Comparison of ENCODE assay signal across 9 cellular contexts in genomic region chr21:42495765-42496119, GRCh38. TPM values are rescaled to one million over a fixed set of nuclear protein-coding genes. Genes with fewer than 3 reads are reported as not detected.
DNase-seq lines count a peak whose midpoint lies in the region; ATAC-seq and TF ChIP-seq lines count a peak whose summit lies in the region.
"Had no signal": no experiment of that assay in that cellular context is flagged by ENCODE, and none has a peak within 500 bp of the region (broad histone marks: within the 10 kb centered on the region; RNA-seq: fewer than 3 reads in every experiment).

No MANE protein-coding gene starts in this region.

- H3K9me3 Mint-ChIP-seq in activated CD4-positive, alpha-beta T cell treated with anti-CD3 and anti-CD28 coated beads, Interleukin-2, amount 10 ng/mL, durations not matched to agents 24 days and 14 days: no peaks in the 10 kb centered on the region

- TF ChIP-seq CTCF in kidney epithelial cell (IDR thresholded peaks at IDR 0.05; ENCODE audit: insufficient read depth, low read length, poor library complexity, severe bottlenecking) (no peak), testis (IDR thresholded peaks at IDR 0.05) (peak in 1 of 3 experiments; percentile 1)

- H3K4me3 Mint-ChIP-seq in activated CD4-positive, alpha-beta T cell treated with anti-CD3 and anti-CD28 coated beads, Interleukin-2, amount 10 ng/mL, durations not matched to agents 24 days and 14 days: peak overlapping the region; percentile 88

- no peak for DNase-seq in activated CD4-positive, alpha-beta T cell treated with anti-CD3 and anti-CD28 coated beads, Interleukin-2, amount 10 ng/mL, durations not matched to agents 24 days and 14 days
- DNase-seq in activated CD4-positive, alpha-beta T cell treated with anti-CD3 and anti-CD28 coated beads, Interleukin-2, amount 50 U/mL, for 1 hour: no peak
- DNase-seq in adipocyte (ENCODE audit: low read depth) (peak; percentile 37), kidney epithelial cell (ENCODE audit: low read depth) (no peak), testis (peak; percentile 30), MV-4-11 (lab: John Stamatoyannopoulos, UW) (no peak), islet precursor cell (no peak)

- H3K27ac Mint-ChIP-seq in activated CD4-positive, alpha-beta T cell treated with anti-CD3 and anti-CD28 coated beads, Interleukin-2, amount 10 ng/mL, durations not matched to agents 24 days and 14 days: peak overlapping the region; percentile 68

- peaks cover 19% of the 10 kb centered on the region for H3K27me3 Mint-ChIP-seq in activated CD4-positive, alpha-beta T cell treated with anti-CD3 and anti-CD28 coated beads, Interleukin-2, amount 10 ng/mL, durations not matched to agents 24 days and 14 days

- peak overlapping the region; percentile 55 for H3K9ac ChIP-seq in adipocyte (ENCODE audit: low read length)

- intact Hi-C loops in activated CD4-positive, alpha-beta T cell treated with anti-CD3 and anti-CD28 coated beads, Interleukin-2, amount 10 ng/mL, durations not matched to agents 24 days and 14 days (cut with micrococcal nuclease): loop anchor here (1.0 to 2.0 kb wide), 2 partner anchors 19 to 31 kb away; no protein-coding TSS in a partner anchor
- intact Hi-C loops in testis (cut with DNase I; ENCODE audit: low total_unique reads): no loop called here

- peaks cover 6% of the 10 kb centered on the region for H3K27me3 ChIP-seq in adipocyte (replicated peaks; ENCODE audit: control insufficient read depth, insufficient read depth, low read length)
- no peaks in the 10 kb centered on the region for H3K27me3 ChIP-seq in kidney epithelial cell (ENCODE audit: control insufficient read depth, insufficient read depth, low read length)
- no peaks in the 10 kb centered on the region for H3K27me3 ChIP-seq in testis

- H3K9me3 ChIP-seq in adipocyte (ENCODE audit: control insufficient read depth, low read length) (no peaks in the 10 kb centered on the region), testis (no peaks in the 10 kb centered on the region)

- peaks cover 21% of the 10 kb centered on the region for H3K4me1 Mint-ChIP-seq in activated CD4-positive, alpha-beta T cell treated with anti-CD3 and anti-CD28 coated beads, Interleukin-2, amount 10 ng/mL, durations not matched to agents 24 days and 14 days

- H3K27ac ChIP-seq in testis: no peak overlapping the region

- peak; percentile 13 for ATAC-seq in HG03460 (IDR thresholded peaks at IDR 0.05; ENCODE audit: unreplicated experiment)

- H3K4me1 ChIP-seq in adipocyte (ENCODE audit: control insufficient read depth, insufficient read depth, low read length): peaks cover 9% of the 10 kb centered on the region
- no peaks in the 10 kb centered on the region for H3K4me1 ChIP-seq in testis

- no peak for TF ChIP-seq POLR2A in testis (IDR thresholded peaks at IDR 0.05)

- 1 to 2% methylated on average over 18 of the region's 18 CpGs for WGBS in testis, 2 donors

- peak overlapping the region; percentile 93 for H3K4me3 ChIP-seq in adipocyte (ENCODE audit: low read length)
- peak overlapping the region; percentile 56 for H3K4me3 ChIP-seq in kidney epithelial cell (ENCODE audit: low read depth, low read length)
- H3K4me3 ChIP-seq in testis: peak overlapping the region; percentile 61 to 71

- H3K36me3 ChIP-seq in adipocyte (ENCODE audit: control insufficient read depth, insufficient read depth, low read length, severe bottlenecking) (no peaks in the 10 kb centered on the region), kidney epithelial cell (ENCODE audit: control insufficient read depth, insufficient read depth, low read length) (no peaks in the 10 kb centered on the region), testis (ENCODE audit: low read depth, missing control alignments) (no peaks in the 10 kb centered on the region)

- no peaks in the 10 kb centered on the region for H3K36me3 Mint-ChIP-seq in activated CD4-positive, alpha-beta T cell treated with anti-CD3 and anti-CD28 coated beads, Interleukin-2, amount 10 ng/mL, durations not matched to agents 24 days and 14 days (ENCODE audit: low read depth)

RNA-seq across cellular contexts. Expression of gene RSPH1, which starts 0.3 kb away (rescaled TPM):
- total RNA-seq in activated CD4-positive, alpha-beta T cell treated with anti-CD3 and anti-CD28 coated beads, Interleukin-2, amount 10 ng/mL, durations not matched to agents 24 days and 14 days: not detected in 2 replicates
- total RNA-seq in kidney epithelial cell (0.29 and 1.6 TPM in 2 replicates), testis (10 to 100 TPM; 10.4 to 20.8 TPM)
- polyA plus RNA-seq in testis (ENCODE audit: insufficient read depth, low read depth, low replicate concordance): 59.6 TPM
- total RNA-seq: glomerular endothelial cell had no signal

RNA-seq across cellular contexts. Expression of gene SLC37A1, which starts 17.9 kb away (rescaled TPM):
- total RNA-seq in activated CD4-positive, alpha-beta T cell treated with anti-CD3 and anti-CD28 coated beads, Interleukin-2, amount 10 ng/mL, durations not matched to agents 24 days and 14 days: 19.5 and 23.0 TPM in 2 replicates
- total RNA-seq in kidney epithelial cell (29.3 and 34.2 TPM in 2 replicates), testis (10 to 100 TPM; 22.6 to 24.3 TPM)
- 48.3 TPM for polyA plus RNA-seq in testis (ENCODE audit: insufficient read depth, low read depth, low replicate concordance)

Comparison
In these comparisons a context has a peak if more than half of its experiments do, and no peak if none do; other contexts are left out.
1. DNase-seq: peak in adipocyte (single experiment) and testis (single experiment); none in activated CD4-positive, alpha-beta T cell treated with anti-CD3 and anti-CD28 coated beads, Interleukin-2, amount 10 ng/mL, durations not matched to agents 24 days and 14 days (single experiment), activated CD4-positive, alpha-beta T cell treated with anti-CD3 and anti-CD28 coated beads, Interleukin-2, amount 50 U/mL, for 1 hour (single experiment), kidney epithelial cell (single experiment), MV-4-11 (single experiment) and islet precursor cell (single experiment).
2. Peak in every context shown above with its lines, with median percentiles within 50 percentile points of each other: H3K4me3 ChIP-seq.